11 cellular contexts compared by ENCODE assay signal in the genomic region with DNA sequence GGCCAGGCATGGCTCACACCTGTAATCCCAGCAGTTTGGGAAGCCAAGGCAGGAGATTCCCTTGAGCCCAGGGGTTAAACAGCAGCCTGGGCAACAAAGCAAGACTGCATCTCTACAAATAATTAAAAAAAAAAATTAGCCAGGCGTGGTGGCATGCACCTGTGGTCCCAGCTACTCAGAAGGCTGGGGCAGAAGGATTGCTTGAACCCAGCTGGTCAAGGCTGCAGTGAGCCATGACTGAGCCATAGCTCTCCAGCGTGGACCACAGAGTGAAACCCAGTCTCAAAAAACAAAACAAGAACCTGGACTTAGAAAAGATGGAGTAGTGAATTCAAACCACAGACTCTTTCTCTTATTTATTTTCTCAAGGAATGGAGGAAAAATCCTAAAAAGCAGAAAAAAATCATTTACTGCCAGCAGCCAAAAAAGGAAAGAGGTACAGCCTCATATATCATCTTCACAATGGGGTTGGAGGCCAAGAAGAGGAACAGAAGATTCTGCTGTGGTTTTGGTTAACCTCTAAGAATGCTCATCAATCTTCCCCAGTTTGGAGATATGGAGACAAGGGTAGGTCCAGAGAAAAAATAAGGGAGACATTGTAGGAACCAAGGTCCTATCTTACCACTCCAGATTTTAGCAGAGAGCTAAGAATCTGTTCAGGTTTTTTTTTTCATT. TPM values are rescaled to one million over a fixed set of nuclear protein-coding genes. Genes with fewer than 3 reads are reported as not detected.
DNase-seq lines count a peak whose midpoint lies in the region; ATAC-seq and TF ChIP-seq lines count a peak whose summit lies in the region.
"Had no signal": no experiment of that assay in that cellular context is flagged by ENCODE, and none has a peak within 500 bp of the region (broad histone marks: within the 10 kb centered on the region; RNA-seq: fewer than 3 reads in every experiment).

No MANE protein-coding gene starts in this region.

- no peak for TF ChIP-seq CTCF in fibroblast of the aortic adventitia (IDR thresholded peaks at IDR 0.05; ENCODE audit: insufficient read depth, low read length)
- no peak for TF ChIP-seq CTCF in mesothelial cell of epicardium (IDR thresholded peaks at IDR 0.05; ENCODE audit: unreplicated experiment)

- no peak overlapping the region for H3K4me3 ChIP-seq in fibroblast of the aortic adventitia (ENCODE audit: low read depth, low read length)
- H3K4me3 ChIP-seq: mucosa of descending colon had no signal

- peak; percentile 58 for DNase-seq in fibroblast of the aortic adventitia (ENCODE audit: low read depth)
- no peak for DNase-seq in HUDEP-2 (lab: John Stamatoyannopoulos, UW; ENCODE audit: unreplicated experiment in 76 of 76)
- no peak for DNase-seq in mesothelial cell of epicardium (ENCODE audit: low spot score in 2 of 2, unreplicated experiment in 2 of 2)
- no peak for DNase-seq in NCI-H82 treated with DMSO at 0.1 percent for 48 hours (lab: John Stamatoyannopoulos, UW; ENCODE audit: unreplicated experiment)
- no peak for DNase-seq in NCI-H2171 treated with DMSO at 0.1 percent for 48 hours (lab: John Stamatoyannopoulos, UW)
- DNase-seq: HFFc6, mucosa of descending colon, NCI-H187 treated with DMSO at 0.1 percent for 48 hours had no signal

- peak; percentile 81 for ATAC-seq in GM19035 (IDR thresholded peaks at IDR 0.05; ENCODE audit: unreplicated experiment)
- ATAC-seq in HG02763 (IDR thresholded peaks at IDR 0.05; ENCODE audit: unreplicated experiment): peak; percentile 85
- peak; percentile 84 for ATAC-seq in HG03571 (IDR thresholded peaks at IDR 0.05; ENCODE audit: unreplicated experiment)
- ATAC-seq: mucosa of descending colon had no signal

- no peak overlapping the region for H3K27ac Mint-ChIP-seq in mesothelial cell of epicardium
- H3K27ac Mint-ChIP-seq: HFFc6 had no signal

- no peaks in the 10 kb centered on the region for H3K36me3 Mint-ChIP-seq in mesothelial cell of epicardium

- H3K27me3 Mint-ChIP-seq in mesothelial cell of epicardium (ENCODE audit: low read depth): no peaks in the 10 kb centered on the region

- H3K4me1 Mint-ChIP-seq in mesothelial cell of epicardium: peaks cover 4% of the 10 kb centered on the region

- H3K9me3 Mint-ChIP-seq in mesothelial cell of epicardium: no peaks in the 10 kb centered on the region
- H3K9me3 Mint-ChIP-seq: HFFc6 had no signal

- no peak overlapping the region for H3K4me3 Mint-ChIP-seq in mesothelial cell of epicardium
- H3K4me3 Mint-ChIP-seq: HFFc6 had no signal

RNA-seq across cellular contexts. Expression of gene MYO10, which starts 40.0 kb away (rescaled TPM):
- 37.1 and 324 TPM in 2 replicates for total RNA-seq in fibroblast of the aortic adventitia (ENCODE audit: low replicate concordance)
- 50.1 to 56.7 TPM (median 51.9 TPM) in 3 replicates for total RNA-seq in mesothelial cell of epicardium
